Comparison of ENCODE assay signal across 8 cellular contexts in genomic region chr19:661427-662196, GRCh38. TPM values are rescaled to one million over a fixed set of nuclear protein-coding genes. Genes with fewer than 3 reads are reported as not detected.
DNase-seq lines count a peak whose midpoint lies in the region; ATAC-seq and TF ChIP-seq lines count a peak whose summit lies in the region.

No MANE protein-coding gene starts in this region.

- H3K4me1 Mint-ChIP-seq in activated naive CD8-positive, alpha-beta T cell treated with anti-CD3 and anti-CD28 coated beads, Interleukin-2, amount 10 ng/mL, durations not matched to agents 7 days and 5 days = peaks cover 23% of the 10 kb centered on the region

- no peaks in the 10 kb centered on the region for H3K27me3 ChIP-seq in RWPE2 (ENCODE audit: insufficient read depth, poor library complexity, severe bottlenecking)
- H3K27me3 ChIP-seq in kidney epithelial cell (ENCODE audit: control insufficient read depth, insufficient read depth, low read length) = no peaks in the 10 kb centered on the region

- peak overlapping the region; percentile 99 for H3K4me3 ChIP-seq in RWPE2 (ENCODE audit: severe bottlenecking)
- H3K4me3 ChIP-seq in kidney epithelial cell (ENCODE audit: low read depth, low read length) = peak overlapping the region; percentile 95

- H3K27me3 Mint-ChIP-seq in activated naive CD8-positive, alpha-beta T cell treated with anti-CD3 and anti-CD28 coated beads, Interleukin-2, amount 10 ng/mL, durations not matched to agents 7 days and 5 days = no peaks in the 10 kb centered on the region

- H3K9me3 ChIP-seq in RWPE2 (ENCODE audit: severe bottlenecking) = no peaks in the 10 kb centered on the region

- POLR2A ChIA-PET in activated naive CD8-positive, alpha-beta T cell treated with anti-CD3 and anti-CD28 coated beads, Interleukin-2, amount 10 ng/mL, durations not matched to agents 7 days and 5 days (lab: Charles Lee) = interaction anchor here (0.7 to 2.1 kb wide), 8 partner anchors 15 to 150 kb away, joined by 3 to 15 read pairs (median 5); partner anchors contain the start of genes FSTL3 and POLRMT

- H3K27ac Mint-ChIP-seq in activated naive CD8-positive, alpha-beta T cell treated with anti-CD3 and anti-CD28 coated beads, Interleukin-2, amount 10 ng/mL, durations not matched to agents 7 days and 5 days = peak overlapping the region; percentile 95

- peak overlapping the region; percentile 93 for H3K4me3 Mint-ChIP-seq in activated naive CD8-positive, alpha-beta T cell treated with anti-CD3 and anti-CD28 coated beads, Interleukin-2, amount 10 ng/mL, durations not matched to agents 7 days and 5 days

- peaks cover 8% of the 10 kb centered on the region for H3K36me3 Mint-ChIP-seq in activated naive CD8-positive, alpha-beta T cell treated with anti-CD3 and anti-CD28 coated beads, Interleukin-2, amount 10 ng/mL, durations not matched to agents 7 days and 5 days

- no peaks in the 10 kb centered on the region for H3K9me3 Mint-ChIP-seq in activated naive CD8-positive, alpha-beta T cell treated with anti-CD3 and anti-CD28 coated beads, Interleukin-2, amount 10 ng/mL, durations not matched to agents 7 days and 5 days

- TF ChIP-seq CTCF in RWPE2 (IDR thresholded peaks at IDR 0.05; ENCODE audit: poor library complexity, severe bottlenecking) (no peak), kidney epithelial cell (IDR thresholded peaks at IDR 0.05; ENCODE audit: insufficient read depth, low read length, poor library complexity, severe bottlenecking) (no peak)

- H3K36me3 ChIP-seq in RWPE2 (ENCODE audit: low read depth) (peaks cover 27% of the 10 kb centered on the region), kidney epithelial cell (ENCODE audit: control insufficient read depth, insufficient read depth, low read length) (no peaks in the 10 kb centered on the region)

- peak overlapping the region; percentile 86 for H3K27ac ChIP-seq in RWPE2 (ENCODE audit: poor library complexity, severe bottlenecking)

- ATAC-seq in RWPE2 (ENCODE audit: low read depth) = peak; percentile 13; the same call in 1 of the 3 replicates
- peak; percentile 57 for ATAC-seq in activated naive CD8-positive, alpha-beta T cell treated with anti-CD3 and anti-CD28 coated beads, Interleukin-2, amount 10 ng/mL, durations not matched to agents 7 days and 5 days (ENCODE audit: low read depth)
- ATAC-seq in HG03039 (IDR thresholded peaks at IDR 0.05; ENCODE audit: unreplicated experiment) = no peak

- intact Hi-C loops in head of caudate nucleus (cut with DNase I) = loop anchor here (2.0 to 10.0 kb wide), 3 partner anchors 19 to 263 kb away; partner anchors contain the start of genes ARID3A and PTBP1

- peak; percentile 94 for DNase-seq in GM19240 (ENCODE audit: insufficient read length, low spot score)
- no peak for DNase-seq in RWPE2 (ENCODE audit: low spot score)
- DNase-seq in activated naive CD8-positive, alpha-beta T cell treated with anti-CD3 and anti-CD28 coated beads, Interleukin-2, amount 10 ng/mL, durations not matched to agents 7 days and 5 days = peak; percentile 72
- no peak for DNase-seq in kidney epithelial cell (ENCODE audit: low read depth)
- peak; percentile 40 for DNase-seq in stimulated activated CD8-positive, alpha-beta memory T cell treated with anti-CD3 and anti-CD28 coated beads, Interleukin-12 subunit alpha, Interleukin-12 subunit beta, amount 100 ng/mL, for 4 hours (ENCODE audit: low read depth)
- DNase-seq in HT-29 (ENCODE audit: low spot score) = no peak
- no peak for DNase-seq in head of caudate nucleus

- H3K4me1 ChIP-seq in RWPE2 (ENCODE audit: insufficient read depth, poor library complexity, severe bottlenecking) = peaks cover 18% of the 10 kb centered on the region

RNA-seq across cellular contexts. Expression of gene RNF126, which starts 1.4 kb away (rescaled TPM):
- 10 to 100 TPM; 79.0 to 84.8 TPM for total RNA-seq in activated naive CD8-positive, alpha-beta T cell treated with anti-CD3 and anti-CD28 coated beads, Interleukin-2, amount 10 ng/mL, durations not matched to agents 7 days and 5 days
- total RNA-seq in kidney epithelial cell = 77.6 and 107 TPM in 2 replicates
- 123 TPM in 2 replicates for total RNA-seq in HT-29 (2014; rRNA removed; shearing (Covaris generic))

RNA-seq across cellular contexts. Expression of gene FSTL3, which starts 14.6 kb away (rescaled TPM):
- 1 to 10 TPM; 2.6 to 2.9 TPM for total RNA-seq in activated naive CD8-positive, alpha-beta T cell treated with anti-CD3 and anti-CD28 coated beads, Interleukin-2, amount 10 ng/mL, durations not matched to agents 7 days and 5 days
- total RNA-seq in kidney epithelial cell = 378 and 504 TPM in 2 replicates
- 6.2 and 8.9 TPM in 2 replicates for total RNA-seq in HT-29 (2014; rRNA removed; shearing (Covaris generic))

RNA-seq across cellular contexts. Expression of gene FGF22, which starts 21.9 kb away (rescaled TPM):
- total RNA-seq in activated naive CD8-positive, alpha-beta T cell treated with anti-CD3 and anti-CD28 coated beads, Interleukin-2, amount 10 ng/mL, durations not matched to agents 7 days and 5 days = 1 to 10 TPM in 1 of 2 experiments, under 1 TPM in 1; 0.72 to 1.1 TPM
- total RNA-seq in kidney epithelial cell = not detected in 2 replicates
- 0.05 and 0.36 TPM in 2 replicates for total RNA-seq in HT-29 (2014; rRNA removed; shearing (Covaris generic))

RNA-seq across cellular contexts. Expression of gene POLRMT, which starts 28.3 kb away (rescaled TPM):
- total RNA-seq in activated naive CD8-positive, alpha-beta T cell treated with anti-CD3 and anti-CD28 coated beads, Interleukin-2, amount 10 ng/mL, durations not matched to agents 7 days and 5 days = 10 to 100 TPM; 63.2 to 65.1 TPM
- 47.6 and 50.0 TPM in 2 replicates for total RNA-seq in kidney epithelial cell
- 74.3 and 89.6 TPM in 2 replicates for total RNA-seq in HT-29 (2014; rRNA removed; shearing (Covaris generic))

RNA-seq across cellular contexts. Expression of gene PRSS57, which starts 33.6 kb away (rescaled TPM):
- total RNA-seq in activated naive CD8-positive, alpha-beta T cell treated with anti-CD3 and anti-CD28 coated beads, Interleukin-2, amount 10 ng/mL, durations not matched to agents 7 days and 5 days = not detected
- not detected in 2 replicates for total RNA-seq in kidney epithelial cell
- total RNA-seq in HT-29 (2014; rRNA removed; shearing (Covaris generic)) = not detected in 2 replicates

Comparison
In these comparisons a context has a peak if more than half of its experiments do, and no peak if none do; other contexts are left out.
1. DNase-seq: peak in GM19240 (single experiment), activated naive CD8-positive, alpha-beta T cell treated with anti-CD3 and anti-CD28 coated beads, Interleukin-2, amount 10 ng/mL, durations not matched to agents 7 days and 5 days (single experiment) and stimulated activated CD8-positive, alpha-beta memory T cell treated with anti-CD3 and anti-CD28 coated beads, Interleukin-12 subunit alpha, Interleukin-12 subunit beta, amount 100 ng/mL, for 4 hours (single experiment); none in RWPE2 (single experiment), kidney epithelial cell (single experiment), HT-29 (single experiment) and head of caudate nucleus (0 of 42).
2. RNA of gene FSTL3, which starts 14.6 kb away (total RNA-seq): 378 to 504 TPM in kidney epithelial cell; 6.2 to 8.9 TPM in HT-29 and 2.6 to 2.9 TPM in activated naive CD8-positive, alpha-beta T cell treated with anti-CD3 and anti-CD28 coated beads, Interleukin-2, amount 10 ng/mL, durations not matched to agents 7 days and 5 days; every median in the first group is over 10 times any median in the second.